ENCODE assay signal across 1 cellular context in the genomic region with DNA sequence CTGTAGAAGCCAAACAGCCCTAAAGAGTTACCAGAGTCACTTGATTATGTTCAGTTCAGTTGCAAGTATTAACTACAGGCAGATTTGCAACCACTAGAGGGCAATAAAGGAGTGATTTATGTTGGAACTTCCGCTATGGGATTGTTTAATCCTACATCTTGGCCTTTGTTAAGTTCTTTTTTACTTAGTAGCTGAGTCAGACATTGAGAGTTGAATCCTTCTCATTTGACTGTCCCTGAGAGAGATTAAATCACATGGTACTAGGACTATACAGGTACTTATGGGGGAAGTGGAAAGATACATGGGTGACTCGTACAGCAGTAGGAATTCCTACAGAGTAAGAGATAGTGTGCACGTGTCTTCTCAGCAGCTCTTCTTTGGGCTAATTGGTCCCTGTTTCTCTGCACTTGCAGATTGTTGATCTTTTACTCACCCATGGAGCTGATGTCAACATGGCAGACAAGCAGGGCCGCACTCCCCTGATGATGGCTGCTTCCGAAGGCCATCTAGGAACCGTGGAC.
TF ChIP-seq lines count a peak whose summit lies in the region.

No MANE protein-coding gene starts in this region.

TF ChIP-seq in HepG2, 621 proteins besides CTCF, POLR2A, EP300 and RAD21 (continued from another document):
- TF ChIP-seq, protein P1, sequence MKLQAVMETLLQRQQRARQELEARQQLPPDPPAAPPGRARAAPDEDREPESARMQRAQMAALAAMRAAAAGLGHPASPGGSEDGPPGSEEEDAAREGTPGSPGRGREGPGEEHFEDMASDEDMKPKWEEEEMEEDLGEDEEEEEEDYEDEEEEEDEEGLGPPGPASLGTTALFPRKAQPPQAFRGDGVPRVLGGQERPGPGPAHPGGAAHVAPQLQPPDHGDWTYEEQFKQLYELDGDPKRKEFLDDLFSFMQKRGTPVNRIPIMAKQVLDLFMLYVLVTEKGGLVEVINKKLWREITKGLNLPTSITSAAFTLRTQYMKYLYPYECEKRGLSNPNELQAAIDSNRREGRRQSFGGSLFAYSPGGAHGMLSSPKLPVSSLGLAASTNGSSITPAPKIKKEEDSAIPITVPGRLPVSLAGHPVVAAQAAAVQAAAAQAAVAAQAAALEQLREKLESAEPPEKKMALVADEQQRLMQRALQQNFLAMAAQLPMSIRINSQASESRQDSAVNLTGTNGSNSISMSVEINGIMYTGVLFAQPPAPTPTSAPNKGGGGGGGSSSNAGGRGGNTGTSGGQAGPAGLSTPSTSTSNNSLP (IDR thresholded peaks at IDR 0.05; ENCODE audit: low read depth, low read length): peak; percentile 13; the same call in 1 of the 2 replicates
- 0 out of 2 replicates have a peak, but pooled peaks have one; percentile 18 for TF ChIP-seq HDAC2 (CRISPR knock-in tag; IDR thresholded peaks at IDR 0.05)
- TF ChIP-seq ELF3 (CRISPR knock-in tag; IDR thresholded peaks at IDR 0.05): peak; percentile 70
- no peak for TF ChIP-seq ZNF674 (CRISPR knock-in tag; IDR thresholded peaks at IDR 0.05; ENCODE audit: low read depth)
- TF ChIP-seq ZNF670 (CRISPR knock-in tag; IDR thresholded peaks at IDR 0.05; ENCODE audit: borderline replicate concordance): no peak
- peak; percentile 49; the same call in 1 of the 2 replicates for TF ChIP-seq ELF1 (CRISPR knock-in tag; IDR thresholded peaks at IDR 0.05)
- 0 out of 2 replicates have a peak, but pooled peaks have one; percentile 18 for TF ChIP-seq KAT8 (CRISPR knock-in tag; IDR thresholded peaks at IDR 0.05)
- TF ChIP-seq, protein P2, sequence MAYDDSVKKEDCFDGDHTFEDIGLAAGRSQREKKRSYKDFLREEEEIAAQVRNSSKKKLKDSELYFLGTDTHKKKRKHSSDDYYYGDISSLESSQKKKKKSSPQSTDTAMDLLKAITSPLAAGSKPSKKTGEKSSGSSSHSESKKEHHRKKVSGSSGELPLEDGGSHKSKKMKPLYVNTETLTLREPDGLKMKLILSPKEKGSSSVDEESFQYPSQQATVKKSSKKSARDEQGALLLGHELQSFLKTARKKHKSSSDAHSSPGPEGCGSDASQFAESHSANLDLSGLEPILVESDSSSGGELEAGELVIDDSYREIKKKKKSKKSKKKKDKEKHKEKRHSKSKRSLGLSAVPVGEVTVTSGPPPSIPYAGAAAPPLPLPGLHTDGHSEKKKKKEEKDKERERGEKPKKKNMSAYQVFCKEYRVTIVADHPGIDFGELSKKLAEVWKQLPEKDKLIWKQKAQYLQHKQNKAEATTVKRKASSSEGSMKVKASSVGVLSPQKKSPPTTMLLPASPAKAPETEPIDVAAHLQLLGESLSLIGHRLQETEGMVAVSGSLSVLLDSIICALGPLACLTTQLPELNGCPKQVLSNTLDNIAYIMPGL (CRISPR knock-in tag; IDR thresholded peaks at IDR 0.05; ENCODE audit: borderline replicate concordance in 1 of 2, low read depth in 1 of 2): peak in 1 of 2 experiments; percentile 34; a peak in 1 of 4 replicates
- 0 out of 2 replicates have a peak, but pooled peaks have one; percentile 54 for TF ChIP-seq RFXANK (CRISPR knock-in tag; IDR thresholded peaks at IDR 0.05)
- TF ChIP-seq SMAD3 (CRISPR knock-in tag; IDR thresholded peaks at IDR 0.05): no peak
- TF ChIP-seq RXRB (CRISPR knock-in tag; IDR thresholded peaks at IDR 0.05; ENCODE audit: borderline replicate concordance): 0 out of 2 replicates have a peak, but pooled peaks have one; percentile 12
- no peak for TF ChIP-seq GABPA (IDR thresholded peaks at IDR 0.05; ENCODE audit: low read depth, low read length)
- TF ChIP-seq GABPA (CRISPR knock-in tag; IDR thresholded peaks at IDR 0.05; ENCODE audit: low read depth): peak; percentile 63
- peak; percentile 44; the same call in 1 of the 2 replicates for TF ChIP-seq GABPB1 (CRISPR knock-in tag; IDR thresholded peaks at IDR 0.05)
- peak; percentile 63 for TF ChIP-seq STAG1 (CRISPR knock-in tag; IDR thresholded peaks at IDR 0.05)
